In the genomic region with DNA sequence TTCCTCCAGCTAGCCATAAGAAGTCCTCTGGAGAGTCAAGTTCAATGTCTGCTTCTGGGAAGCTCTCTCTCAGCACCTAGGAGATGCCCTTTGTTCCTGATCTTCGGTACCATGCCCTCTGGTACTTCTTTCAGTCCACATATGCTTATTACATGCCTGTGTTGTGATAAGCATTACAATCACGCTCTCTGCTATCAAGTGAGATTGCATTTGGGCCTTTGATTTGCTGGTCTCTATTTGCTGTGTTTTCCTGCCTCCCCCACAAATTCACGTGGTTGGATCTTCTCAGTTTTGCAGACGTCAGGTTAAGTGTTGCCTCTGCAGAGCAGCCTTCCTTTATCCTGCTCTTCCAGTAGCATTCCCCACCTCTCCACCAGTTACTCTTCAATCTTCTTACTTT, we compare ENCODE assay signal across 8 cellular contexts.
"Had no signal": no experiment of that assay in that cellular context is flagged by ENCODE, and none has a peak within 500 bp of the region (broad histone marks: within the 10 kb centered on the region; RNA-seq: fewer than 3 reads in every experiment).

No MANE protein-coding gene starts in this region.

- ATAC-seq: GM23338, HCT116, HepG2 had no signal

- DNase-seq: H7, HFFc6, KBM-7 had no signal

- H2AFZ ChIP-seq: GM23338 had no signal

- H3K4me2 ChIP-seq: GM23338 had no signal

- H3K27ac ChIP-seq: HL-60 had no signal

- H3K4me1 ChIP-seq: HAP-1 had no signal

- H3K36me3 ChIP-seq: HAP-1 had no signal

- H3K9me3 ChIP-seq: HAP-1 had no signal

- H3K4me3 ChIP-seq: GM23338, HAP-1 had no signal
